ENCODE assay signal across 9 cellular contexts in the genomic region with DNA sequence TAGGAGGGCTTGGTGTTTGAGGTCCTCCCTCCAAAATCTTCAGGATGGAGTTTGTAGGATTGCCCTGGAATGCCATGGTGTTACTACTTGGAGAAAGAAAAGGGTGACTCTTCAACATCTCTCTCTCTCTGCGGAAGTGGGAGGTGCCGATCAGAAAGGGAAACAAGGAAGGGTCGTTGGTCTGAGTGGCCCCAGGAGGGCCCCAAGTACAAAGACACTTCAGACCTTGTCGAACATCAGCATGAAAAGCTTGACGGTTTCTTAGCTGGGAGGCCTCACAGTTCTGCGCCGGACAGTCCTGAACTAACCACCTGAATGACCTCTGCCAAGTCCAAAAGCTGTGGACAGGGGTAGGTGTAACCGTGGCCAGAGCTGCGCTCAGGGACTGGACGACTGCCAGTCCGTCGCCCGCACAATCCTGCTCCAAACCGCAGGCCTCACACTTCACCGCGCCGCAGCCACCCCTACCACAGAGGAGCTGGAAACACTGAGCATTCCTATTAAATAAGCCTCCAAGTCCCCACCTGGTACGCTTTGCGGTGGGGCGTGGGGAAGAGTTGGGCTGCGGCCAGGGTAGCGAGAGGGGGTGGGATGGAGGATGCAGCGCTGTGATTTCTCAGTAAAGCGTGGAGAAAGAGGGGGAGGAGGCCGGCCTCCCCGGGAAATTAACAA. TPM values are rescaled to one million over a fixed set of nuclear protein-coding genes. Genes with fewer than 3 reads are reported as not detected.
DNase-seq lines count a peak whose midpoint lies in the region; ATAC-seq and TF ChIP-seq lines count a peak whose summit lies in the region.
"Had no signal": no experiment of that assay in that cellular context is flagged by ENCODE, and none has a peak within 500 bp of the region (broad histone marks: within the 10 kb centered on the region; RNA-seq: fewer than 3 reads in every experiment).

No MANE protein-coding gene starts in this region.

- DNase-seq in CD14-positive monocyte (ENCODE audit: low spot score) = no peak
- DNase-seq in HuH-7.5 (ENCODE audit: low spot score) = peak; percentile 58
- DNase-seq in cardiac fibroblast (ENCODE audit: low read depth in 2 of 2) = no peak
- no peak for DNase-seq in naive thymus-derived CD4-positive, alpha-beta T cell
- DNase-seq in AG08396 (ENCODE audit: low spot score) = no peak
- no peak for DNase-seq in NCI-H526 treated with DMSO at 0.1 percent for 48 hours (lab: John Stamatoyannopoulos, UW)
- DNase-seq in OCI-M2 (lab: John Stamatoyannopoulos, UW; ENCODE audit: unreplicated experiment) = no peak
- DNase-seq: effector CD8-positive, alpha-beta T cell had no signal

- peaks cover 0 to 8% of the 10 kb centered on the region in 2 donors for H3K36me3 Mint-ChIP-seq in CD14-positive monocyte
- peaks cover 0 to 12% (median 0%) of the 10 kb centered on the region in 5 donors for H3K36me3 Mint-ChIP-seq in naive thymus-derived CD4-positive, alpha-beta T cell

- peaks cover 20 to 24% of the 10 kb centered on the region in 2 donors for H3K4me1 ChIP-seq in naive thymus-derived CD4-positive, alpha-beta T cell (ENCODE audit: control insufficient read depth in 2 of 2, insufficient read depth in 2 of 2, low read length in 2 of 2)

- peaks cover 37% of the 10 kb centered on the region for H3K4me1 Mint-ChIP-seq in CD14-positive monocyte
- H3K4me1 Mint-ChIP-seq in naive thymus-derived CD4-positive, alpha-beta T cell = peaks cover 19 to 47% (median 33%) of the 10 kb centered on the region in 7 donors

- peaks cover 0 to 27% (median 4%) of the 10 kb centered on the region in 7 donors for H3K9me3 Mint-ChIP-seq in CD14-positive monocyte
- peaks cover 0 to 2% (median 0%) of the 10 kb centered on the region in 11 donors for H3K9me3 Mint-ChIP-seq in naive thymus-derived CD4-positive, alpha-beta T cell

- TF ChIP-seq CTCF in CD14-positive monocyte (IDR thresholded peaks at IDR 0.05) (no peak), cardiac fibroblast (IDR thresholded peaks at IDR 0.05; ENCODE audit: low read depth, low read length) (no peak)

- peak; percentile 5 for ATAC-seq in naive thymus-derived CD4-positive, alpha-beta T cell
- no peak for ATAC-seq in GM18519 (IDR thresholded peaks at IDR 0.05; ENCODE audit: low FRiP score, unreplicated experiment)

- H3K9me3 ChIP-seq in naive thymus-derived CD4-positive, alpha-beta T cell (ENCODE audit: control insufficient read depth in 2 of 3, low read length in 3 of 3) = no peaks in the 10 kb centered on the region

- peaks cover 98 to 100% (median 98%) of the 10 kb centered on the region in 3 donors for H3K27me3 Mint-ChIP-seq in CD14-positive monocyte (ENCODE audit: low read depth in 3 of 3)
- H3K27me3 Mint-ChIP-seq in naive thymus-derived CD4-positive, alpha-beta T cell = peaks cover 74 to 93% (median 88%) of the 10 kb centered on the region in 5 donors

- peak overlapping the region; percentile 47 to 53 for H3K4me3 ChIP-seq in cardiac fibroblast (replicated peaks in 1 of 2; ENCODE audit: low read depth in 2 of 2, low read length in 2 of 2)
- H3K4me3 ChIP-seq in naive thymus-derived CD4-positive, alpha-beta T cell (ENCODE audit: low read length) = no peak overlapping the region

- H3K27me3 ChIP-seq in naive thymus-derived CD4-positive, alpha-beta T cell (ENCODE audit: control insufficient read depth in 2 of 2, insufficient read depth in 2 of 2, low read length in 2 of 2) = peaks cover 22 to 46% of the 10 kb centered on the region in 2 donors

- intact Hi-C loops in CD14-positive monocyte (cut with micrococcal nuclease) = no loop called here
- intact Hi-C loops in naive thymus-derived CD4-positive, alpha-beta T cell (cut with micrococcal nuclease) = loop anchor here (5.0 to 10.0 kb wide), 3 partner anchors 167 to 845 kb away; a partner anchor contains a TSS

- CTCF ChIA-PET in naive thymus-derived CD4-positive, alpha-beta T cell (lab: Charles Lee) = no interaction called here

- H3K4me3 Mint-ChIP-seq in CD14-positive monocyte = peak overlapping the region; percentile 64 to 88
- peak overlapping the region; percentile 46 to 77 (median 70) for H3K4me3 Mint-ChIP-seq in naive thymus-derived CD4-positive, alpha-beta T cell

- no peak overlapping the region for H3K27ac Mint-ChIP-seq in CD14-positive monocyte
- H3K27ac Mint-ChIP-seq in naive thymus-derived CD4-positive, alpha-beta T cell = peak overlapping the region in 1 of 9 donors; percentile 38

- no peaks in the 10 kb centered on the region for H3K36me3 ChIP-seq in naive thymus-derived CD4-positive, alpha-beta T cell (ENCODE audit: control insufficient read depth in 2 of 3, insufficient read depth in 3 of 3, low read length in 3 of 3)

- no peak overlapping the region for H3K27ac ChIP-seq in naive thymus-derived CD4-positive, alpha-beta T cell (ENCODE audit: low read depth, low read length)

- POLR2A ChIA-PET in naive thymus-derived CD4-positive, alpha-beta T cell (lab: Charles Lee) = no interaction called here

RNA-seq across cellular contexts. Expression of a gene that starts 0.5 kb away (rescaled TPM):
- polyA plus RNA-seq in CD14-positive monocyte = not detected
- not detected for total RNA-seq in naive thymus-derived CD4-positive, alpha-beta T cell
- polyA plus RNA-seq in naive thymus-derived CD4-positive, alpha-beta T cell = not detected

RNA-seq across cellular contexts. Expression of a gene that starts 35.0 kb away (rescaled TPM):
- polyA plus RNA-seq in CD14-positive monocyte = 10 to 100 TPM; 73.4 to 83.3 TPM
- 10 to 100 TPM; 22.4 to 55.7 (median 40.7) TPM for total RNA-seq in naive thymus-derived CD4-positive, alpha-beta T cell
- polyA plus RNA-seq in naive thymus-derived CD4-positive, alpha-beta T cell = 10 to 100 TPM; 59.0 to 64.2 TPM

Comparison
In these comparisons a context has a peak if more than half of its experiments do, and no peak if none do; other contexts are left out.
1. intact Hi-C loops: an anchor here in naive thymus-derived CD4-positive, alpha-beta T cell (5.0 to 10.0 kb wide); none called in CD14-positive monocyte.